In the genomic region with DNA sequence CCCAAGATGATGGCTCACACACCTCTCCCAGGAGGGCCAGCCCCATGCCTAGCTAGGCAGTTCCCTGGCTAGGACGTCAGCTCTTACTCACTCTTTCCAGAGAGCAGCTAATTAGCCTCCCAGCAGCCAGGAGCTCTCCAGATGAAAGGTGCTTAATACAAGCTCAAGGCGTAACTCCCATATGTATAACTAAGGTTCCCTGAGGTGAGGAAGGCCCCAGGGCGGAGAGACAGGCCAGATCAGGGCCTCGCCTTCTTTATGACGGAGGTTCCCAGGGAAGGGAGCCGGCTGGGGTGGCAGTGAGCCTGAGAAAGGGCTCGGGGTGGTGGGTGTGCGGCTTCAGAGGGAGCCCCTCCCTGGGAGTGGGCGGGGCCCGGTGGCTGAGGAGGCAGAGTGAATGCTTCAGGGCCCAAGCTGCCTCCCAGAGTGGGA, we compare ENCODE assay signal across 9 cellular contexts. TPM values are rescaled to one million over a fixed set of nuclear protein-coding genes. Genes with fewer than 3 reads are reported as not detected.
DNase-seq lines count a peak whose midpoint lies in the region; ATAC-seq and TF ChIP-seq lines count a peak whose summit lies in the region.
"Had no signal": no experiment of that assay in that cellular context is flagged by ENCODE, and none has a peak within 500 bp of the region (broad histone marks: within the 10 kb centered on the region; RNA-seq: fewer than 3 reads in every experiment).

No MANE protein-coding gene starts in this region.

- H3K36me3 Mint-ChIP-seq in CD8-positive, alpha-beta T cell = no peaks in the 10 kb centered on the region
- H3K36me3 Mint-ChIP-seq: naive B cell had no signal

- H3K36me3 ChIP-seq in CD8-positive, alpha-beta T cell (ENCODE audit: insufficient read depth, low read length) = no peaks in the 10 kb centered on the region
- H3K36me3 ChIP-seq in mucosa of stomach (ENCODE audit: control insufficient read depth, insufficient read depth, low read length) = no peaks in the 10 kb centered on the region
- H3K36me3 ChIP-seq in psoas muscle (ENCODE audit: insufficient read depth in 1 of 2, low read depth in 1 of 2) = no peaks in the 10 kb centered on the region

- peak overlapping the region; percentile 47 for H3K9ac ChIP-seq in mucosa of stomach (ENCODE audit: low read length)

- intact Hi-C loops in CD8-positive, alpha-beta T cell (cut with DNase I, micrococcal nuclease) = loop anchor here in 1 of 2 experiments (10.0 kb wide), 1 partner anchor 444 kb away; no protein-coding TSS in a partner anchor
- intact Hi-C loops in psoas muscle (cut with DNase I) = loop anchor here (5.0 to 10.0 kb wide), 3 partner anchors 444 to 732 kb away; no protein-coding TSS in a partner anchor

- peaks cover 58% of the 10 kb centered on the region for H3K4me1 Mint-ChIP-seq in CD8-positive, alpha-beta T cell (ENCODE audit: low read depth)

- CTCF ChIA-PET in CD8-positive, alpha-beta T cell (lab: Charles Lee) = interaction anchor here (1.1 to 15.5 kb wide), 9 partner anchors 10 to 886 kb away, joined by 3 to 384 read pairs (median 26); a partner anchor contains a TSS

- WGBS in psoas muscle, 3 donors = 65 to 69% (median 66%) methylated on average over 10 of the region's 10 CpGs

- H3K4me3 Mint-ChIP-seq in CD8-positive, alpha-beta T cell = peak overlapping the region; percentile 29

- no peaks in the 10 kb centered on the region for H3K9me3 ChIP-seq in CD8-positive, alpha-beta T cell (ENCODE audit: low read length)
- no peaks in the 10 kb centered on the region for H3K9me3 ChIP-seq in mucosa of stomach (ENCODE audit: control insufficient read depth, low read length)
- no peaks in the 10 kb centered on the region for H3K9me3 ChIP-seq in psoas muscle

- H3K27ac ChIP-seq in CD8-positive, alpha-beta T cell (ENCODE audit: low read depth, low read length) = no peak overlapping the region
- H3K27ac ChIP-seq in psoas muscle = no peak overlapping the region

- no peaks in the 10 kb centered on the region for H3K27me3 Mint-ChIP-seq in CD8-positive, alpha-beta T cell (ENCODE audit: low read depth)
- H3K27me3 Mint-ChIP-seq: naive B cell had no signal

- H3K4me1 ChIP-seq in CD8-positive, alpha-beta T cell (ENCODE audit: insufficient read depth, low read length) = peaks cover 48% of the 10 kb centered on the region
- H3K4me1 ChIP-seq in mucosa of stomach (ENCODE audit: control insufficient read depth, insufficient read depth, low read length) (peaks cover 44% of the 10 kb centered on the region), psoas muscle (peaks cover 15% of the 10 kb centered on the region)

- H3K9me3 Mint-ChIP-seq in CD8-positive, alpha-beta T cell = no peaks in the 10 kb centered on the region
- H3K9me3 Mint-ChIP-seq: naive B cell had no signal

- no peak overlapping the region for H3K27ac Mint-ChIP-seq in CD8-positive, alpha-beta T cell

- DNase-seq in CD8-positive, alpha-beta T cell = no peak
- DNase-seq in NCI-H2227 (lab: John Stamatoyannopoulos, UW; ENCODE audit: unreplicated experiment) (peak; percentile 56), psoas muscle (no peak), DMS153 (lab: John Stamatoyannopoulos, UW) (no peak), NCI-H1105 (lab: John Stamatoyannopoulos, UW) (no peak)
- peak; percentile 39 for DNase-seq in central memory CD4-positive, alpha-beta T cell
- DNase-seq: naive B cell had no signal

- no peak for TF ChIP-seq CTCF in CD8-positive, alpha-beta T cell (IDR thresholded peaks at IDR 0.05)
- TF ChIP-seq CTCF in psoas muscle (IDR thresholded peaks at IDR 0.05) = no peak

- ATAC-seq in CD8-positive, alpha-beta T cell = no peak
- no peak for ATAC-seq in GM21526 (IDR thresholded peaks at IDR 0.05; ENCODE audit: low FRiP score, unreplicated experiment)
- ATAC-seq in psoas muscle = no peak

- POLR2A ChIA-PET in CD8-positive, alpha-beta T cell (lab: Charles Lee) = interaction anchor here (17.2 kb wide), 1 partner anchor 27 kb away, joined by 641 read pairs; a partner anchor contains a TSS

- H3K27me3 ChIP-seq in CD8-positive, alpha-beta T cell (ENCODE audit: insufficient read depth, low read length) = no peaks in the 10 kb centered on the region
- H3K27me3 ChIP-seq in mucosa of stomach (ENCODE audit: control insufficient read depth, insufficient read depth, low read length) = no peaks in the 10 kb centered on the region
- no peaks in the 10 kb centered on the region for H3K27me3 ChIP-seq in psoas muscle (ENCODE audit: insufficient read depth in 3 of 3, low read length in 2 of 3)

- H3K4me3 ChIP-seq in CD8-positive, alpha-beta T cell (ENCODE audit: low read depth, low read length) = no peak overlapping the region
- H3K4me3 ChIP-seq in mucosa of stomach (ENCODE audit: low read length) (no peak overlapping the region), psoas muscle (no peak overlapping the region)

RNA-seq across cellular contexts. Expression of a gene that starts 26.4 kb away (rescaled TPM):
- 100 to 1,000 TPM; 241 to 248 TPM for total RNA-seq in CD8-positive, alpha-beta T cell
- total RNA-seq in psoas muscle = 100 to 1,000 TPM in 3 of 4 donors, 10 to 100 TPM in 1; 59.4 to 225 (median 160) TPM
- 100 to 1,000 TPM in 1 of 3 donors, 10 to 100 TPM in 2; 45.4 to 144 (median 46.8) TPM for polyA plus RNA-seq in psoas muscle

Comparison
In these comparisons a context has a peak if more than half of its experiments do, and no peak if none do; other contexts are left out.
1. DNase-seq: peak in NCI-H2227 (single experiment) and central memory CD4-positive, alpha-beta T cell (single experiment); none in CD8-positive, alpha-beta T cell (0 of 7), psoas muscle (0 of 2), DMS153 (single experiment) and NCI-H1105 (single experiment).